21 cellular contexts compared by ENCODE assay signal in the genomic region with DNA sequence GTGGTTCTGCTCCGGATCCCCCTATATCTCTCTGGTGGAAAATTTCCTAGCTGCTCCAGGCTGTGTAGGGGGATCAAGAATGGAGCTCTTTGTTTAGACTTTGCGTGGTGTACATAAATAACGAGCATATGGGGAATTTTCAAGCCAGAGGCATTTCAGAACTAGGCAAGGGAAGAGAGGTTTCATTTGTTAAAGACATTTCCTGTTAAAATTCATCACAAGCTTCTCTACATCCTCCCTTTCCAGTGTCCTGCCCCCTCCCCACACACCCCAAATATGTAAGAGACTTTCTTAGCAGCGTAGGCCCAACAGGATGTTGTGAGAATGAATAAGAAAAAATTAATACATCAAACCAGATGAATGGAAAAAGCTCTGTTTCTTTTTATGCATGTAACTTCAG.
DNase-seq lines count a peak whose midpoint lies in the region; ATAC-seq and TF ChIP-seq lines count a peak whose summit lies in the region.
"Had no signal": no experiment of that assay in that cellular context is flagged by ENCODE, and none has a peak within 500 bp of the region (broad histone marks: within the 10 kb centered on the region; RNA-seq: fewer than 3 reads in every experiment).

No MANE protein-coding gene starts in this region.

- H3K27me3 ChIP-seq in hepatocyte: no peaks in the 10 kb centered on the region
- H3K27me3 ChIP-seq in smooth muscle cell (ENCODE audit: low read depth): no peaks in the 10 kb centered on the region
- H3K27me3 ChIP-seq in body of pancreas: no peaks in the 10 kb centered on the region
- H3K27me3 ChIP-seq: right lobe of liver had no signal

- no peak overlapping the region for H3K4me2 ChIP-seq in hepatocyte
- H3K4me2 ChIP-seq in smooth muscle cell: peak overlapping the region; percentile 7

- in situ Hi-C loops in SK-MEL-5 (cut with HindIII; ENCODE audit: low pct_unique_long_range_greater_than_20kb, low sequenced_read_pairs): no loop called here

- H3K9me3 ChIP-seq in hepatocyte (ENCODE audit: low read depth): no peaks in the 10 kb centered on the region
- no peaks in the 10 kb centered on the region for H3K9me3 ChIP-seq in smooth muscle cell (replicated peaks; ENCODE audit: low read depth)
- H3K9me3 ChIP-seq in body of pancreas: no peaks in the 10 kb centered on the region
- H3K9me3 ChIP-seq: right lobe of liver, thoracic aorta had no signal

- no peak for ATAC-seq in HG02610 (IDR thresholded peaks at IDR 0.05; ENCODE audit: unreplicated experiment)
- ATAC-seq in body of pancreas: no peak
- ATAC-seq: right lobe of liver; stimulated activated naive CD8-positive, alpha-beta T cell treated with anti-CD3 and anti-CD28 coated beads, Interleukin-15, Interleukin-2, amounts not matched to agents 100 U/mL and 50 U/mL, for 24 hours had no signal

- TF ChIP-seq CTCF in hepatocyte (IDR thresholded peaks at IDR 0.05; ENCODE audit: poor library complexity) (no peak), smooth muscle cell (IDR thresholded peaks at IDR 0.05; ENCODE audit: borderline replicate concordance, insufficient read depth, poor library complexity, severe bottlenecking) (no peak), body of pancreas (IDR thresholded peaks at IDR 0.05) (no peak)

- no peak for TF ChIP-seq POLR2A in body of pancreas (IDR thresholded peaks at IDR 0.05)

- peaks cover 13% of the 10 kb centered on the region for H3F3A ChIP-seq in smooth muscle cell (ENCODE audit: low read depth)

- H3K9ac ChIP-seq in smooth muscle cell (ENCODE audit: low read depth): no peak overlapping the region

- H3K9me2 ChIP-seq in hepatocyte (replicated peaks; ENCODE audit: insufficient read depth): no peaks in the 10 kb centered on the region

- DNase-seq in stimulated activated CD4-positive, alpha-beta T cell treated with anti-CD3 and anti-CD28 coated beads, Interleukin-15, amount 100 ng/mL, for 24 hours: peak; percentile 31
- DNase-seq in stimulated activated CD4-positive, alpha-beta T cell treated with anti-CD3 and anti-CD28 coated beads, Interleukin-2, amount 100 ng/mL, for 48 hours: no peak
- peak; percentile 99 for DNase-seq in SK-MEL-5 (ENCODE audit: low read depth, low spot score)
- peak; percentile 50 for DNase-seq in hepatocyte (ENCODE audit: low spot score)
- DNase-seq in smooth muscle cell (lab: John Stamatoyannopoulos, UW; ENCODE audit: unreplicated experiment): no peak
- no peak for DNase-seq in body of pancreas
- no peak for DNase-seq in SKM-1 treated with dmso at 0.1 percent for 144 hours (lab: John Stamatoyannopoulos, UW; ENCODE audit: unreplicated experiment)
- DNase-seq: C1 segment of cervical spinal cord; Calu3; kidney; NCI-H1436 treated with DMSO at 0.1 percent for 48 hours; NCI-H2171; NCI-H524 treated with DMSO at 0.1 percent for 48 hours; posterior cingulate gyrus; right lobe of liver; stimulated activated naive CD8-positive, alpha-beta T cell treated with anti-CD3 and anti-CD28 coated beads, Interleukin-15, Interleukin-2, amounts not matched to agents 100 U/mL and 50 U/mL, for 24 hours; T-helper 9 cell; WERI-Rb-1 had no signal

- intact Hi-C loops in body of pancreas (cut with DNase I): no loop called here

- H3K27ac ChIP-seq in hepatocyte: peak overlapping the region; percentile 94
- peak overlapping the region; percentile 49 for H3K27ac ChIP-seq in smooth muscle cell (ENCODE audit: low read depth)
- no peak overlapping the region for H3K27ac ChIP-seq in body of pancreas
- H3K27ac ChIP-seq: HL-60, right lobe of liver, thoracic aorta, WERI-Rb-1 had no signal

- H3K79me2 ChIP-seq in hepatocyte (no peaks in the 10 kb centered on the region), smooth muscle cell (ENCODE audit: low read depth) (no peaks in the 10 kb centered on the region)

- H4K20me1 ChIP-seq in hepatocyte (ENCODE audit: insufficient read depth, poor library complexity, severe bottlenecking): no peaks in the 10 kb centered on the region
- no peaks in the 10 kb centered on the region for H4K20me1 ChIP-seq in smooth muscle cell (ENCODE audit: low read depth)

- H3K4me1 ChIP-seq in hepatocyte (ENCODE audit: insufficient read depth) (peaks cover 9% of the 10 kb centered on the region), smooth muscle cell (ENCODE audit: low read depth) (no peaks in the 10 kb centered on the region), body of pancreas (no peaks in the 10 kb centered on the region)
- H3K4me1 ChIP-seq: right lobe of liver had no signal

- H2AFZ ChIP-seq in hepatocyte: no peak overlapping the region
- peak overlapping the region; percentile 62 for H2AFZ ChIP-seq in smooth muscle cell (ENCODE audit: low read depth)

- no peaks in the 10 kb centered on the region for H3K36me3 ChIP-seq in hepatocyte (replicated peaks; ENCODE audit: insufficient read depth, low read depth)
- H3K36me3 ChIP-seq in smooth muscle cell (ENCODE audit: low read depth): no peaks in the 10 kb centered on the region
- no peaks in the 10 kb centered on the region for H3K36me3 ChIP-seq in body of pancreas (replicated peaks in 1 of 2; ENCODE audit: insufficient read depth in 1 of 2, low read depth in 2 of 2)
- H3K36me3 ChIP-seq: right lobe of liver, thoracic aorta, WERI-Rb-1 had no signal

- 56% methylated on average over 4 of the region's 4 CpGs for WGBS in hepatocyte (ENCODE audit: low lambda C conversion rate, missing lambda C conversion rate)
- 18% methylated on average over 4 of the region's 4 CpGs for WGBS in smooth muscle cell (ENCODE audit: low lambda C conversion rate)
- WGBS in body of pancreas, 2 donors: 69 to 87% methylated on average over 4 of the region's 4 CpGs

- H3K4me3 ChIP-seq in hepatocyte (no peak overlapping the region), smooth muscle cell (no peak overlapping the region), body of pancreas (no peak overlapping the region)
- H3K4me3 ChIP-seq: right lobe of liver, thoracic aorta had no signal

Comparison
In these comparisons a context has a peak if more than half of its experiments do, and no peak if none do; other contexts are left out.
1. DNase-seq: peak in stimulated activated CD4-positive, alpha-beta T cell treated with anti-CD3 and anti-CD28 coated beads, Interleukin-15, amount 100 ng/mL, for 24 hours (single experiment), SK-MEL-5 (single experiment) and hepatocyte (single experiment); none in stimulated activated CD4-positive, alpha-beta T cell treated with anti-CD3 and anti-CD28 coated beads, Interleukin-2, amount 100 ng/mL, for 48 hours (0 of 2), smooth muscle cell (single experiment), body of pancreas (0 of 4) and SKM-1 treated with dmso at 0.1 percent for 144 hours (single experiment).
2. H3K27ac ChIP-seq: peak in hepatocyte (single experiment) and smooth muscle cell (single experiment); none in body of pancreas (0 of 4).